2 cellular contexts compared by ENCODE assay signal in the genomic region with DNA sequence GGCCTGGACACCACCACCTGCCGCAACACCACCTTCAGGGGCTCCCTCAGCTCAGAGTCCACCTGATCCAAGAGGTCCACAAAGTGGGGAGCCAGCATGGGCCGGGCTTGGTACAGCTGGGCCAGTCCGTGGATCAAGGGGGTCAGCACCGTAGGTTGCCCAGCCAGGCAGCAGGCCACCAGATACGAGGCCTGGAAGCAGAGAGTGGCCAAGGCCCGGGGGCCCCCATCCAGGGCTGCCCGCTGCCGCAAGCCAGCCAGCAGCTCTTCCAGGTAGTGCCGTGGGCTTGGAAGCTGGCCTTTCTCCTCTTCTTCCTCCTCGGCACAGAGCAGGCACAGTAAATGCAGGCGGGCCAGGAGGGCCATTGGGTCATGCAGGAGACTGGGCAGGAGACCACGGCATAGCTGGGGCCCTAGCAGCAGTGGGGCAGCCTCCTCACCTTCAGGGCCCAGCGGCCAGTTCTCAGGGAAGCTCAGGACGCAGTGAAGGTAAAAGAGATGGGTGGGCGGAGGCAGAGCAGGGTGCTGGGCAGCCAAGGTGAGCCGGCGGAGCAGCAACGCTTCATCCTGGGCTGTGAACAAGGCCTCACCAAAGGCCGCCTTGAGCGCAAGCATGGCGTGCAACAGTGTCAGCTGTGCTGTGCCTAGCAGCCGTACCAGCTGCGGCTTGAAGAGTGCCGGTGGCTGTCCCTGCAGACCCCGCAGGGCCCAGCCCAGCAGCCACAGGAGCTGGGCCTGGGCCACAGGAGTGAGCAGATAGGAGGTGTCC.
TF ChIP-seq lines count a peak whose summit lies in the region.

No MANE protein-coding gene starts in this region.

TF ChIP-seq in SK-N-SH, 30 proteins besides CTCF, POLR2A, EP300 and RAD21:
- TF ChIP-seq, protein P1, sequence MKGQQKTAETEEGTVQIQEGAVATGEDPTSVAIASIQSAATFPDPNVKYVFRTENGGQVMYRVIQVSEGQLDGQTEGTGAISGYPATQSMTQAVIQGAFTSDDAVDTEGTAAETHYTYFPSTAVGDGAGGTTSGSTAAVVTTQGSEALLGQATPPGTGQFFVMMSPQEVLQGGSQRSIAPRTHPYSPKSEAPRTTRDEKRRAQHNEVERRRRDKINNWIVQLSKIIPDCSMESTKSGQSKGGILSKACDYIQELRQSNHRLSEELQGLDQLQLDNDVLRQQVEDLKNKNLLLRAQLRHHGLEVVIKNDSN (IDR thresholded peaks at IDR 0.05; ENCODE audit: borderline replicate concordance, low read depth), result no peak
- TF ChIP-seq FOXJ3 (CRISPR knock-in tag; IDR thresholded peaks at IDR 0.05), result no peak
TF ChIP-seq in SK-N-SH: peak in this region for 0.

TF ChIP-seq in SK-N-SH treated with all-trans-retinoic acid at 6 μM for 48 hours, 23 proteins besides CTCF, POLR2A, EP300 and RAD21:
- TF ChIP-seq TOX (CRISPR knock-in tag; IDR thresholded peaks at IDR 0.05; ENCODE audit: borderline replicate concordance), result no peak
- TF ChIP-seq ZFP3 (CRISPR knock-in tag; IDR thresholded peaks at IDR 0.05), result no peak
- TF ChIP-seq RARB (CRISPR knock-in tag; IDR thresholded peaks at IDR 0.05), result no peak
- TF ChIP-seq ZNF70 (CRISPR knock-in tag; IDR thresholded peaks at IDR 0.05), result no peak
- TF ChIP-seq, protein P2, sequence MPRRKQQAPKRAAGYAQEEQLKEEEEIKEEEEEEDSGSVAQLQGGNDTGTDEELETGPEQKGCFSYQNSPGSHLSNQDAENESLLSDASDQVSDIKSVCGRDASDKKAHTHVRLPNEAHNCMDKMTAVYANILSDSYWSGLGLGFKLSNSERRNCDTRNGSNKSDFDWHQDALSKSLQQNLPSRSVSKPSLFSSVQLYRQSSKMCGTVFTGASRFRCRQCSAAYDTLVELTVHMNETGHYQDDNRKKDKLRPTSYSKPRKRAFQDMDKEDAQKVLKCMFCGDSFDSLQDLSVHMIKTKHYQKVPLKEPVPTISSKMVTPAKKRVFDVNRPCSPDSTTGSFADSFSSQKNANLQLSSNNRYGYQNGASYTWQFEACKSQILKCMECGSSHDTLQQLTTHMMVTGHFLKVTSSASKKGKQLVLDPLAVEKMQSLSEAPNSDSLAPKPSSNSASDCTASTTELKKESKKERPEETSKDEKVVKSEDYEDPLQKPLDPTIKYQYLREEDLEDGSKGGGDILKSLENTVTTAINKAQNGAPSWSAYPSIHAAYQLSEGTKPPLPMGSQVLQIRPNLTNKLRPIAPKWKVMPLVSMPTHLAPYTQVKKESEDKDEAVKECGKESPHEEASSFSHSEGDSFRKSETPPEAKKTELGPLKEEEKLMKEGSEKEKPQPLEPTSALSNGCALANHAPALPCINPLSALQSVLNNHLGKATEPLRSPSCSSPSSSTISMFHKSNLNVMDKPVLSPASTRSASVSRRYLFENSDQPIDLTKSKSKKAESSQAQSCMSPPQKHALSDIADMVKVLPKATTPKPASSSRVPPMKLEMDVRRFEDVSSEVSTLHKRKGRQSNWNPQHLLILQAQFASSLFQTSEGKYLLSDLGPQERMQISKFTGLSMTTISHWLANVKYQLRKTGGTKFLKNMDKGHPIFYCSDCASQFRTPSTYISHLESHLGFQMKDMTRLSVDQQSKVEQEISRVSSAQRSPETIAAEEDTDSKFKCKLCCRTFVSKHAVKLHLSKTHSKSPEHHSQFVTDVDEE (CRISPR knock-in tag; IDR thresholded peaks at IDR 0.05), result no peak
- no peak for TF ChIP-seq ZC3H10 (CRISPR knock-in tag; IDR thresholded peaks at IDR 0.05)
